Comparison of ENCODE assay signal across 8 cellular contexts in genomic region chr6:24719125-24719931, GRCh38. TPM values are rescaled to one million over a fixed set of nuclear protein-coding genes. Genes with fewer than 3 reads are reported as not detected.
A peak's percentile ranks its signal among the peaks of the same experiment; 100 is the strongest.
DNase-seq lines count a peak whose midpoint lies in the region; ATAC-seq, FAIRE-seq and TF ChIP-seq lines count a peak whose summit lies in the region.

Gene C6orf62 (minus strand): TSS chr6:24719154. CDS start chr6:24718668, 486 bp downstream.

- no peaks in the 10 kb centered on the region for H3K27me3 Mint-ChIP-seq in stimulated activated memory B cell treated with anti-CD40 and anti-IgM and Interleukin-4, amounts not matched to agents 10 μg/mL and 1 μg/mL and 100 μg/mL, for 72 hours

- H3K4me1 ChIP-seq in A549 (peaks cover 25% of the 10 kb centered on the region), endothelial cell of umbilical vein (ENCODE audit: control insufficient read depth, extremely low read depth, insufficient read depth, low read length) (peaks cover 40% of the 10 kb centered on the region), mucosa of rectum (ENCODE audit: control insufficient read depth in 2 of 2, insufficient read depth in 2 of 2, low read length in 2 of 2) (peaks cover 28 to 31% of the 10 kb centered on the region in 2 donors)

- peaks cover 18% of the 10 kb centered on the region for H4K20me1 ChIP-seq in endothelial cell of umbilical vein (replicated peaks; ENCODE audit: control insufficient read depth, extremely low read depth, insufficient read depth, low read length)

- no peaks in the 10 kb centered on the region for H3K27me3 ChIP-seq in endothelial cell of umbilical vein (ENCODE audit: control insufficient read depth in 2 of 2, insufficient read depth in 2 of 2, low read length in 2 of 2)
- H3K27me3 ChIP-seq in mucosa of rectum (ENCODE audit: control insufficient read depth in 2 of 2, insufficient read depth in 2 of 2, low read length in 2 of 2), result no peaks in the 10 kb centered on the region

- WGBS in A549 (ENCODE audit: missing lambda C conversion rate), result 3% methylated on average over 15 of the region's 24 CpGs

- peak within 1 kb of the TSS; percentile 99 for H3K27ac Mint-ChIP-seq in stimulated activated memory B cell treated with anti-CD40 and anti-IgM and Interleukin-4, amounts not matched to agents 10 μg/mL and 1 μg/mL and 100 μg/mL, for 72 hours

- no peaks in the 10 kb centered on the region for H3K9me3 ChIP-seq in A549
- H3K9me3 ChIP-seq in endothelial cell of umbilical vein (replicated peaks; ENCODE audit: control insufficient read depth, insufficient read depth, low read length), result no peaks in the 10 kb centered on the region
- no peaks in the 10 kb centered on the region for H3K9me3 ChIP-seq in mucosa of rectum (ENCODE audit: control insufficient read depth in 2 of 2, low read length in 2 of 2)

- H2AFZ ChIP-seq in endothelial cell of umbilical vein (ENCODE audit: low read depth, low read length), result no peak within 1 kb of the TSS

- H3K79me2 ChIP-seq in endothelial cell of umbilical vein (ENCODE audit: control insufficient read depth, insufficient read depth, low read length), result peaks cover 61% of the 10 kb centered on the region

- peak within 1 kb of the TSS; percentile 100 for H3K4me3 Mint-ChIP-seq in stimulated activated memory B cell treated with anti-CD40 and anti-IgM and Interleukin-4, amounts not matched to agents 10 μg/mL and 1 μg/mL and 100 μg/mL, for 72 hours

- H3K27ac ChIP-seq in A549 (peak within 1 kb of the TSS; percentile 99), endothelial cell of umbilical vein (ENCODE audit: insufficient read depth, low read depth, low read length) (peak within 1 kb of the TSS; percentile 97), mucosa of rectum (ENCODE audit: low read depth in 2 of 2, low read length in 2 of 2) (peak within 1 kb of the TSS; percentile 100)

- H3K4me3 ChIP-seq in A549 (peak within 1 kb of the TSS; percentile 99), endothelial cell of umbilical vein (replicated peaks in 1 of 3; ENCODE audit: insufficient read depth in 1 of 3, low read depth in 1 of 3, low read length in 3 of 3) (peak within 1 kb of the TSS; percentile 81 to 89 (median 87)), mucosa of rectum (ENCODE audit: low read length in 2 of 2) (peak within 1 kb of the TSS; percentile 93 to 98)

- TF ChIP-seq EP300 in A549 (IDR thresholded peaks at IDR 0.05), result no peak

- BruUV-seq in endothelial cell of umbilical vein (replicated peaks; lab: Mats Ljungman, UMichigan), result no TSS peak

- no peaks in the 10 kb centered on the region for H3K9me3 Mint-ChIP-seq in stimulated activated memory B cell treated with anti-CD40 and anti-IgM and Interleukin-4, amounts not matched to agents 10 μg/mL and 1 μg/mL and 100 μg/mL, for 72 hours

- no peak for TF ChIP-seq RAD21 in A549 (conservative IDR thresholded peaks at IDR 0.05 in 1 of 2, IDR thresholded peaks at IDR 0.05 in 1 of 2)

- H3K9ac ChIP-seq in endothelial cell of umbilical vein (replicated peaks; ENCODE audit: extremely low read depth, insufficient read depth, low read length) (peak within 1 kb of the TSS; percentile 100), mucosa of rectum (ENCODE audit: low read depth in 1 of 2, low read length in 2 of 2) (peak within 1 kb of the TSS; percentile 98 to 100)

- no peak for TF ChIP-seq POLR2A in A549 (IDR thresholded peaks at IDR 0.05; ENCODE audit: low read length)
- TF ChIP-seq POLR2A in GM18526 (IDR thresholded peaks at IDR 0.05; ENCODE audit: extremely low read depth, insufficient read length), result peak; percentile 31
- peak; percentile 57 for TF ChIP-seq POLR2A in endothelial cell of umbilical vein (IDR thresholded peaks at IDR 0.05; ENCODE audit: low read depth, low read length)

- CTCF ChIA-PET in A549 (lab: Yijun Ruan, JAX), result interaction anchor here (1.2 kb wide), 1 partner anchor 47 kb away, joined by 5 read pairs; no protein-coding TSS in a partner anchor
- CTCF ChIA-PET in activated CD8-positive, alpha-beta memory T cell treated with anti-CD3 and anti-CD28 coated beads for 36 hours (lab: Charles Lee), result interaction anchor here (0.7 to 0.9 kb wide), 2 partner anchors 9 to 26 kb away, joined by 3 to 4 read pairs; no protein-coding TSS in a partner anchor
- CTCF ChIA-PET in endothelial cell of umbilical vein (lab: Charles Lee), result interaction anchor here (0.6 to 3.5 kb wide), 8 partner anchors 8 to 1287 kb away, joined by 3 to 22 read pairs (median 4); no protein-coding TSS in a partner anchor

- ATAC-seq in A549 (no peak; a peak in 1 of 6 replicates), GM18498 (IDR thresholded peaks at IDR 0.05; ENCODE audit: unreplicated experiment) (no peak)
- no peak for ATAC-seq in stimulated activated memory B cell treated with anti-CD40 and anti-IgM and Interleukin-4, amounts not matched to agents 10 μg/mL and 1 μg/mL and 100 μg/mL, for 72 hours

- H3K36me3 ChIP-seq in endothelial cell of umbilical vein (ENCODE audit: control insufficient read depth in 2 of 2, extremely low read depth in 1 of 2, insufficient read depth in 2 of 2, low read length in 2 of 2) (peaks cover 3 to 12% of the 10 kb centered on the region in 2 experiments), mucosa of rectum (ENCODE audit: control insufficient read depth in 2 of 2, insufficient read depth in 2 of 2, low read length in 2 of 2) (peaks cover 11 to 15% of the 10 kb centered on the region in 2 donors)

- TF ChIP-seq CTCF in A549 (IDR thresholded peaks at IDR 0.05), result no peak
- no peak for TF ChIP-seq CTCF in endothelial cell of umbilical vein (IDR thresholded peaks at IDR 0.05; ENCODE audit: extremely low read depth in 1 of 2, insufficient read depth in 1 of 2, low read depth in 1 of 2, low read length in 2 of 2)

- H3K9me1 ChIP-seq in endothelial cell of umbilical vein (replicated peaks; ENCODE audit: control insufficient read depth, extremely low read depth, insufficient read depth, low read length), result no peaks in the 10 kb centered on the region

- FAIRE-seq in A549 (lab: Jason Lieb, UNC) (no peak), endothelial cell of umbilical vein (lab: Jason Lieb, UNC) (no peak)

- dilution Hi-C loops in endothelial cell of umbilical vein (cut with MboI; ENCODE audit: extremely low pct_ligation_motif_present, low sequenced_read_pairs), result no loop called here

- H3K4me2 ChIP-seq in A549 (peak within 1 kb of the TSS; percentile 97), endothelial cell of umbilical vein (ENCODE audit: insufficient read depth, low read length) (peak within 1 kb of the TSS; percentile 99)

- H3K36me3 Mint-ChIP-seq in stimulated activated memory B cell treated with anti-CD40 and anti-IgM and Interleukin-4, amounts not matched to agents 10 μg/mL and 1 μg/mL and 100 μg/mL, for 72 hours, result peaks cover 48% of the 10 kb centered on the region

- peaks cover 43% of the 10 kb centered on the region for H3K4me1 Mint-ChIP-seq in stimulated activated memory B cell treated with anti-CD40 and anti-IgM and Interleukin-4, amounts not matched to agents 10 μg/mL and 1 μg/mL and 100 μg/mL, for 72 hours

- POLR2A ChIA-PET in A549 (lab: Yijun Ruan, JAX) (interaction anchor here (0.6 to 3.0 kb wide), 6 partner anchors 20 to 126 kb away, joined by 3 to 12 read pairs (median 4); no protein-coding TSS in a partner anchor), endothelial cell of umbilical vein (lab: Charles Lee) (interaction anchor here (0.6 to 2.2 kb wide), 10 partner anchors 9 to 1301 kb away, joined by 3 to 17 read pairs (median 4); partner anchors contain the start of gene ACOT13)
- POLR2A ChIA-PET in activated CD8-positive, alpha-beta memory T cell treated with anti-CD3 and anti-CD28 coated beads for 36 hours (lab: Charles Lee), result interaction anchor here (0.6 to 1.6 kb wide), 7 partner anchors 16 to 140 kb away, joined by 3 to 9 read pairs (median 4); partner anchors contain the start of gene GMNN

- intact Hi-C loops in endothelial cell of umbilical vein (cut with micrococcal nuclease), result loop anchor here (5.0 to 10.0 kb wide), 2 partner anchors 295 to 353 kb away; no protein-coding TSS in a partner anchor

- DNase-seq in A549 (ENCODE audit: low read depth in 1 of 2, low spot score in 1 of 2) (peak in 1 of 2 experiments; percentile 17), NCI-H226 (peak; percentile 13), endothelial cell of umbilical vein (ENCODE audit: low read depth, low spot score) (peak; percentile 28)

TF ChIP-seq in endothelial cell of umbilical vein, 7 proteins besides CTCF, POLR2A, EP300 and RAD21:
- TF ChIP-seq FOS (IDR thresholded peaks at IDR 0.05; ENCODE audit: borderline replicate concordance, insufficient read depth, low read length), result no peak
- no peak for TF ChIP-seq MAX (IDR thresholded peaks at IDR 0.05; ENCODE audit: insufficient read depth, insufficient read length)
- TF ChIP-seq POLR2AphosphoS5 (IDR thresholded peaks at IDR 0.05; ENCODE audit: insufficient read depth, low read depth, low read length), result no peak
- no peak for TF ChIP-seq JUN (IDR thresholded peaks at IDR 0.05; ENCODE audit: borderline replicate concordance, insufficient read depth, insufficient read length, low read depth)
- TF ChIP-seq GATA2 (IDR thresholded peaks at IDR 0.05; ENCODE audit: insufficient read depth, insufficient read length, low read depth, low read length), result no peak
- no peak for TF ChIP-seq EZH2 (IDR thresholded peaks at IDR 0.05; ENCODE audit: borderline replicate concordance, low read depth, low read length, severe bottlenecking)
- no peak for TF ChIP-seq MYC (IDR thresholded peaks at IDR 0.05; ENCODE audit: low read depth, low read length)

RNA-seq across cellular contexts. Expression of gene C6orf62, which starts in this region (rescaled TPM):
- polyA plus RNA-seq in A549 (2011; rRNA removed) (67.5 and 73.4 TPM in 2 replicates), A549 (2017; fragmentation: RNase III; extraction: RNeasy Plus Mini Kit Qiagen cat#74134 plus additional on column Dnase treatment) (66.3 to 75.5 TPM (median 66.6 TPM) in 3 replicates), endothelial cell of umbilical vein (34.7 and 36.5 TPM in 2 replicates)
- polyA plus RNA-seq in A549 (2012; cell fraction: cytosol; rRNA removed), result 17.7 and 20.3 TPM in 2 replicates
- 10.0 and 13.6 TPM in 2 replicates for polyA plus RNA-seq in A549 (2012; cell fraction: nucleus; rRNA removed)
- 48.1 and 51.3 TPM in 2 replicates for polyA minus RNA-seq in A549 (2011; rRNA and poly(A)+ RNA removed)
- 10 to 100 TPM; 94.2 to 98.3 TPM for total RNA-seq in activated CD8-positive, alpha-beta memory T cell treated with anti-CD3 and anti-CD28 coated beads for 36 hours
- total RNA-seq in endothelial cell of umbilical vein, result 121 and 129 TPM in 2 replicates
- polyA plus RNA-seq in endothelial cell of umbilical vein (2011; cell fraction: cytosol; rRNA removed), result 55.6 and 58.9 TPM in 2 replicates
- 55.1 and 76.7 TPM in 2 replicates for polyA plus RNA-seq in endothelial cell of umbilical vein (2011; cell fraction: nucleus; rRNA removed)
- polyA plus RNA-seq in endothelial cell of umbilical vein (2012), result 57.2 and 77.1 TPM in 2 replicates
- 64.3 and 67.3 TPM in 2 replicates for polyA minus RNA-seq in endothelial cell of umbilical vein
- polyA minus RNA-seq in endothelial cell of umbilical vein (2011; cell fraction: cytosol; rRNA and poly(A)+ RNA removed), result 52.2 TPM
- polyA minus RNA-seq in endothelial cell of umbilical vein (2011; cell fraction: nucleus; rRNA and poly(A)+ RNA removed), result 53.7 and 54.5 TPM in 2 replicates
